ENCODE assay signal across 19 cellular contexts in the genomic region with DNA sequence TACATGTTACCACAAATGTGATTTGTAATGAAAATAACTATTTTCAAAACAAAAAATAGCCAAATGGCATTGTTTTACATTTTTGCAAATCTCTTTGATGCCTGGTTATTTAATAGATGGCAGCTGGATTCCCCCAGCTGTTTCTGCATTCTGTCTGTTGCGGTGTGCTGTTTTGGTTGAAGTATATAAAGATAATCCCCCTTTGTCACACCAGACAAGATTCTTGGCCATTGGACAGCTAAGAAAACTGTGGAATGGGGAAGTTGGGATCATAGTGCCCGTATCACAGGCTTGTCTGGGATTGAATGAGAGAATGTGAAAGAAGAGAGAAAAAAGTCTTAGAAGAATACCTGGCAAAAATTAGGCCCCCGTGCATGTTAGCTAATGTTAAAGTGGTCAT. TPM values are rescaled to one million over a fixed set of nuclear protein-coding genes. Genes with fewer than 3 reads are reported as not detected.
DNase-seq lines count a peak whose midpoint lies in the region; ATAC-seq, FAIRE-seq and TF ChIP-seq lines count a peak whose summit lies in the region.
"Had no signal": no experiment of that assay in that cellular context is flagged by ENCODE, and none has a peak within 500 bp of the region (broad histone marks: within the 10 kb centered on the region; RNA-seq: fewer than 3 reads in every experiment).

No MANE protein-coding gene starts in this region.

- no peak overlapping the region for H2AFZ ChIP-seq in hepatocyte
- H2AFZ ChIP-seq: GM23338 had no signal

- no peaks in the 10 kb centered on the region for H3K36me3 Mint-ChIP-seq in stimulated activated memory B cell treated with anti-CD40 and anti-IgM and Interleukin-4, amounts not matched to agents 10 μg/mL and 1 μg/mL and 100 μg/mL, for 72 hours
- H3K36me3 Mint-ChIP-seq: CD8-positive, alpha-beta T cell had no signal

- no peak for TF ChIP-seq CTCF in hepatocyte (IDR thresholded peaks at IDR 0.05; ENCODE audit: poor library complexity)

- no peak for ATAC-seq in stimulated activated memory B cell treated with anti-CD40 and anti-IgM and Interleukin-4, amounts not matched to agents 10 μg/mL and 1 μg/mL and 100 μg/mL, for 72 hours
- no peak for ATAC-seq in stimulated activated naive CD8-positive, alpha-beta T cell treated with anti-CD3 and anti-CD28 coated beads, Interleukin-15, Interleukin-2, amounts not matched to agents 100 U/mL and 50 U/mL, for 24 hours
- ATAC-seq in GM19351 (IDR thresholded peaks at IDR 0.05; ENCODE audit: unreplicated experiment), result no peak
- ATAC-seq: CD8-positive, alpha-beta T cell; GM23338; Right ventricle myocardium inferior had no signal

- H3K4me1 Mint-ChIP-seq in stimulated activated memory B cell treated with anti-CD40 and anti-IgM and Interleukin-4, amounts not matched to agents 10 μg/mL and 1 μg/mL and 100 μg/mL, for 72 hours, result peaks cover 54% of the 10 kb centered on the region

- H3K79me2 ChIP-seq in hepatocyte, result no peaks in the 10 kb centered on the region

- H3K9me2 ChIP-seq in hepatocyte (replicated peaks; ENCODE audit: insufficient read depth), result no peaks in the 10 kb centered on the region

- peak; percentile 76 for FAIRE-seq in GM19239 (lab: Jason Lieb, UNC)

- WGBS in hepatocyte (ENCODE audit: low lambda C conversion rate, missing lambda C conversion rate), result 57% methylated on average over 3 of the region's 3 CpGs

- H3K27me3 ChIP-seq in SJCRH30 (no peaks in the 10 kb centered on the region), hepatocyte (no peaks in the 10 kb centered on the region)
- H3K27me3 ChIP-seq: Peyer's patch had no signal

- H3K27ac ChIP-seq in SJCRH30, result peak overlapping the region; percentile 51
- peak overlapping the region; percentile 85 for H3K27ac ChIP-seq in hepatocyte
- H3K27ac ChIP-seq: BLaER1 treated with 17β-estradiol and CSF1 and Interleukin-3, amounts not matched to agents 10 nM and 100 nM; Peyer's patch; SK-N-MC had no signal

- DNase-seq in GM19239 (ENCODE audit: insufficient read length, low spot score), result no peak
- peak; percentile 42 to 70 for DNase-seq in SJCRH30
- no peak for DNase-seq in hepatocyte (ENCODE audit: low spot score)
- DNase-seq in medulla oblongata (ENCODE audit: extremely low spot score), result no peak
- no peak for DNase-seq in stimulated activated naive CD8-positive, alpha-beta T cell treated with anti-CD3 and anti-CD28 coated beads, Interleukin-15, Interleukin-2, amounts not matched to agents 100 U/mL and 50 U/mL, for 24 hours
- DNase-seq: CD8-positive, alpha-beta T cell; HCEC 1CT; NCI-H187 treated with DMSO at 0.1 percent for 48 hours; NCI-H345; NCI-H524 treated with DMSO at 0.1 percent for 48 hours; Peyer's patch; T-helper 1 cell had no signal

- peak overlapping the region; percentile 10; the same call in 1 of the 2 replicates for H3K4me3 ChIP-seq in SJCRH30
- no peak overlapping the region for H3K4me3 ChIP-seq in hepatocyte
- H3K4me3 ChIP-seq: BLaER1 treated with 17β-estradiol and CSF1 and Interleukin-3, amounts not matched to agents 10 nM and 100 nM; GM23338; Peyer's patch; SK-N-MC had no signal

- no peaks in the 10 kb centered on the region for H3K9me3 Mint-ChIP-seq in stimulated activated memory B cell treated with anti-CD40 and anti-IgM and Interleukin-4, amounts not matched to agents 10 μg/mL and 1 μg/mL and 100 μg/mL, for 72 hours
- H3K9me3 Mint-ChIP-seq: CD8-positive, alpha-beta T cell; GM23338 had no signal

- H3K9me3 ChIP-seq in SJCRH30 (replicated peaks), result no peaks in the 10 kb centered on the region
- H3K9me3 ChIP-seq in hepatocyte (ENCODE audit: low read depth), result no peaks in the 10 kb centered on the region
- H3K9me3 ChIP-seq: BLaER1 treated with 17β-estradiol and CSF1 and Interleukin-3, amounts not matched to agents 10 nM and 100 nM; Peyer's patch had no signal

- peaks cover 32% of the 10 kb centered on the region for H3K4me1 ChIP-seq in SJCRH30
- peaks cover 20% of the 10 kb centered on the region for H3K4me1 ChIP-seq in hepatocyte (ENCODE audit: insufficient read depth)
- H3K4me1 ChIP-seq: Peyer's patch had no signal

- H3K4me2 ChIP-seq in hepatocyte, result no peak overlapping the region
- H3K4me2 ChIP-seq: GM23338 had no signal

- peak overlapping the region; percentile 92 for H3K27ac Mint-ChIP-seq in stimulated activated memory B cell treated with anti-CD40 and anti-IgM and Interleukin-4, amounts not matched to agents 10 μg/mL and 1 μg/mL and 100 μg/mL, for 72 hours
- H3K27ac Mint-ChIP-seq: CD8-positive, alpha-beta T cell; GM23338 had no signal

- no peak overlapping the region for H3K4me3 Mint-ChIP-seq in stimulated activated memory B cell treated with anti-CD40 and anti-IgM and Interleukin-4, amounts not matched to agents 10 μg/mL and 1 μg/mL and 100 μg/mL, for 72 hours
- H3K4me3 Mint-ChIP-seq: CD8-positive, alpha-beta T cell; GM23338 had no signal

- no peaks in the 10 kb centered on the region for H3K27me3 Mint-ChIP-seq in stimulated activated memory B cell treated with anti-CD40 and anti-IgM and Interleukin-4, amounts not matched to agents 10 μg/mL and 1 μg/mL and 100 μg/mL, for 72 hours

- no peaks in the 10 kb centered on the region for H4K20me1 ChIP-seq in hepatocyte (ENCODE audit: insufficient read depth, poor library complexity, severe bottlenecking)
- H4K20me1 ChIP-seq: BLaER1 treated with 17β-estradiol and CSF1 and Interleukin-3, amounts not matched to agents 10 nM and 100 nM had no signal

- H3K36me3 ChIP-seq in SJCRH30, result no peaks in the 10 kb centered on the region
- no peaks in the 10 kb centered on the region for H3K36me3 ChIP-seq in hepatocyte (replicated peaks; ENCODE audit: insufficient read depth, low read depth)
- H3K36me3 ChIP-seq: BLaER1 treated with 17β-estradiol and CSF1 and Interleukin-3, amounts not matched to agents 10 nM and 100 nM; Peyer's patch had no signal

RNA-seq across cellular contexts. Expression of a gene that starts 19.5 kb away (rescaled TPM):
- not detected in 2 replicates for total RNA-seq in SJCRH30 (2014; rRNA removed; shearing (Covaris generic))
- total RNA-seq in hepatocyte, result 13.3 and 16.8 TPM in 2 replicates
- 26.0 and 26.4 TPM in 2 replicates for polyA plus RNA-seq in hepatocyte
- total RNA-seq: A673; CD8-positive, alpha-beta T cell; Right ventricle myocardium inferior had no signal

Comparison
In these comparisons a context has a peak if more than half of its experiments do, and no peak if none do; other contexts are left out.
1. DNase-seq: peak in SJCRH30 (2 of 2); none in GM19239 (single experiment), hepatocyte (single experiment), medulla oblongata (single experiment) and stimulated activated naive CD8-positive, alpha-beta T cell treated with anti-CD3 and anti-CD28 coated beads, Interleukin-15, Interleukin-2, amounts not matched to agents 100 U/mL and 50 U/mL, for 24 hours (single experiment).
2. RNA of a gene that starts 19.5 kb away (total RNA-seq): 13.3 to 16.8 TPM in hepatocyte; not detected in SJCRH30; every median in the first group is over 10 times any median in the second.